14 cellular contexts compared by ENCODE assay signal in genomic region chr14:58108717-58109116, GRCh38. TPM values are rescaled to one million over a fixed set of nuclear protein-coding genes. Genes with fewer than 3 reads are reported as not detected.
"Had no signal": no experiment of that assay in that cellular context is flagged by ENCODE, and none has a peak within 500 bp of the region (broad histone marks: within the 10 kb centered on the region; RNA-seq: fewer than 3 reads in every experiment).

No MANE protein-coding gene starts in this region.

- H3K4me1 Mint-ChIP-seq: activated CD4-positive, alpha-beta T cell treated with anti-CD3 and anti-CD28 coated beads, Interleukin-2, amount 10 ng/mL, durations not matched to agents 7 days and 5 days had no signal

- H3K27ac Mint-ChIP-seq: activated CD4-positive, alpha-beta memory T cell treated with anti-CD3 and anti-CD28 coated beads, Interleukin-2, amount 10 ng/mL, durations not matched to agents 7 days and 5 days; activated CD4-positive, alpha-beta T cell treated with anti-CD3 and anti-CD28 coated beads, Interleukin-2, amount 10 ng/mL, durations not matched to agents 7 days and 5 days; brain; nephron had no signal

- H3K27me3 Mint-ChIP-seq: brain had no signal

- H3K4me3 Mint-ChIP-seq: activated CD4-positive, alpha-beta memory T cell treated with anti-CD3 and anti-CD28 coated beads, Interleukin-2, amount 10 ng/mL, durations not matched to agents 7 days and 5 days; activated CD4-positive, alpha-beta T cell treated with anti-CD3 and anti-CD28 coated beads, Interleukin-2, amount 10 ng/mL, durations not matched to agents 7 days and 5 days; brain; nephron had no signal

- H3K9me3 Mint-ChIP-seq: activated CD4-positive, alpha-beta memory T cell treated with anti-CD3 and anti-CD28 coated beads, Interleukin-2, amount 10 ng/mL, durations not matched to agents 7 days and 5 days; activated CD4-positive, alpha-beta T cell treated with anti-CD3 and anti-CD28 coated beads, Interleukin-2, amount 10 ng/mL, durations not matched to agents 7 days and 5 days; brain; nephron had no signal

- DNase-seq: activated CD4-positive, alpha-beta memory T cell treated with anti-CD3 and anti-CD28 coated beads, Interleukin-2, amount 10 ng/mL, durations not matched to agents 7 days and 5 days; activated CD8-positive, alpha-beta memory T cell treated with anti-CD3 and anti-CD28 coated beads, Interleukin-2, amount 50 U/mL, for 48 hours; activated effector memory CD4-positive, alpha-beta T cell treated with anti-CD3 and anti-CD28 coated beads, Interleukin-2, amount 50 U/mL, for 16 hours; activated naive CD4-positive, alpha-beta T cell treated with anti-CD3 and anti-CD28 coated beads, Interleukin-2, amount 50 U/mL, for 16 hours; aorta; dorsolateral prefrontal cortex; effector memory CD4-positive, alpha-beta T cell; gastrocnemius medialis; left colon; stimulated activated CD4-positive, alpha-beta T cell treated with anti-CD3 and anti-CD28 coated beads, Interleukin-15, amount 100 ng/mL, for 24 hours; stimulated activated CD4-positive, alpha-beta T cell treated with anti-CD3 and anti-CD28 coated beads, Interleukin-2, amount 100 ng/mL, for 24 hours had no signal

RNA-seq across cellular contexts. Expression of gene ARMH4, which starts 43.3 kb away (rescaled TPM):
- total RNA-seq: activated CD4-positive, alpha-beta memory T cell treated with anti-CD3 and anti-CD28 coated beads, Interleukin-2, amount 10 ng/mL, durations not matched to agents 7 days and 5 days had no signal
